ENCODE assay signal across 19 cellular contexts in the genomic region with DNA sequence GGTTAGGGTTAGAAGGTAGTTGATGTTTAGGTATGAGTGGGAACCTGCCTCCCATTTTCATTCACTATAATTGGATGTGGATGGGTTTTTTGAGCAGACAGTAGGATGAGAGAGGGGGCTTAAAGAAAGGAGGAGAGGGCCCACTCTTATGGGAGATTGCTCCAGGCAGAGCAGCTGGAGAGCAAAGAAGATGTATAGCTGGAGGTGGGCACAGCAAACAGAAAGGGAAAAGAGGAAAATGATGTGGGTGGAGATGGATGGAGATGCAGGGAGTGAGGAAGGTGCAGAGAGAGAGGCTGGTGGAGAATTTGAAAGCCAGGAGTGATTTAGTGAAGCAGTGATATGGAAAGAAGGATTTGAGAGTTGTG. TPM values are rescaled to one million over a fixed set of nuclear protein-coding genes. Genes with fewer than 3 reads are reported as not detected.
DNase-seq lines count a peak whose midpoint lies in the region; ATAC-seq and TF ChIP-seq lines count a peak whose summit lies in the region.
"Had no signal": no experiment of that assay in that cellular context is flagged by ENCODE, and none has a peak within 500 bp of the region (broad histone marks: within the 10 kb centered on the region; RNA-seq: fewer than 3 reads in every experiment).

No MANE protein-coding gene starts in this region.

- no peak overlapping the region for H2AFZ ChIP-seq in fibroblast of lung (ENCODE audit: low read length)

- H3K27ac ChIP-seq in fibroblast of lung (ENCODE audit: insufficient read depth, low read length) = no peak overlapping the region
- H3K27ac ChIP-seq: A549 had no signal

- H3K27ac Mint-ChIP-seq in activated naive CD8-positive, alpha-beta T cell treated with anti-CD3 and anti-CD28 coated beads, Interleukin-2, amount 50 U/mL, for 24 hours = peak overlapping the region; percentile 1
- no peak overlapping the region for H3K27ac Mint-ChIP-seq in activated naive CD8-positive, alpha-beta T cell treated with anti-CD3 and anti-CD28 coated beads for 36 hours
- H3K27ac Mint-ChIP-seq in activated T-helper 2 cell treated with anti-CD3 and anti-CD28 coated beads, Interferon-gamma antibody, Interleukin-2, Interleukin-4, amounts not matched to agents 10 μg/mL and 5 μg/mL and 100 μg/mL, durations not matched to agents 14 hours and 24 hours and 36 hours = peak overlapping the region; percentile 44
- no peak overlapping the region for H3K27ac Mint-ChIP-seq in T-cell

- H3K4me3 ChIP-seq in fibroblast of lung (replicated peaks in 1 of 4; ENCODE audit: control extremely low read depth in 1 of 4, insufficient read depth in 1 of 4, low read depth in 3 of 4, low read length in 4 of 4) = no peak overlapping the region
- H3K4me3 ChIP-seq: A549 had no signal

- CTCF ChIA-PET in T-cell (lab: Charles Lee) = no interaction called here

- no peak overlapping the region for H3K4me3 Mint-ChIP-seq in activated naive CD8-positive, alpha-beta T cell treated with anti-CD3 and anti-CD28 coated beads, Interleukin-2, amount 50 U/mL, for 24 hours
- H3K4me3 Mint-ChIP-seq in activated naive CD8-positive, alpha-beta T cell treated with anti-CD3 and anti-CD28 coated beads for 36 hours = no peak overlapping the region
- H3K4me3 Mint-ChIP-seq in activated T-helper 2 cell treated with anti-CD3 and anti-CD28 coated beads, Interferon-gamma antibody, Interleukin-2, Interleukin-4, amounts not matched to agents 10 μg/mL and 5 μg/mL and 100 μg/mL, durations not matched to agents 14 hours and 24 hours and 36 hours (ENCODE audit: low read depth) = peak overlapping the region; percentile 0
- H3K4me3 Mint-ChIP-seq in T-cell = no peak overlapping the region

- H3K36me3 ChIP-seq in fibroblast of lung (ENCODE audit: control insufficient read depth, insufficient read depth, low read length) = no peaks in the 10 kb centered on the region

- ATAC-seq in activated naive CD8-positive, alpha-beta T cell treated with anti-CD3 and anti-CD28 coated beads, Interleukin-2, amount 50 U/mL, for 24 hours = no peak
- ATAC-seq in T-cell (replicated peaks in 1 of 4) (no peak), HG02840 (IDR thresholded peaks at IDR 0.05; ENCODE audit: low FRiP score, unreplicated experiment) (no peak)
- ATAC-seq: Panc1, Right ventricle myocardium inferior had no signal

- peaks cover 18% of the 10 kb centered on the region for H3K4me1 Mint-ChIP-seq in activated naive CD8-positive, alpha-beta T cell treated with anti-CD3 and anti-CD28 coated beads, Interleukin-2, amount 50 U/mL, for 24 hours
- peaks cover 10% of the 10 kb centered on the region for H3K4me1 Mint-ChIP-seq in activated naive CD8-positive, alpha-beta T cell treated with anti-CD3 and anti-CD28 coated beads for 36 hours
- peaks cover 21% of the 10 kb centered on the region for H3K4me1 Mint-ChIP-seq in activated T-helper 2 cell treated with anti-CD3 and anti-CD28 coated beads, Interferon-gamma antibody, Interleukin-2, Interleukin-4, amounts not matched to agents 10 μg/mL and 5 μg/mL and 100 μg/mL, durations not matched to agents 14 hours and 24 hours and 36 hours (ENCODE audit: low read depth)
- H3K4me1 Mint-ChIP-seq in T-cell = no peaks in the 10 kb centered on the region

- no peaks in the 10 kb centered on the region for H3K9me3 Mint-ChIP-seq in activated naive CD8-positive, alpha-beta T cell treated with anti-CD3 and anti-CD28 coated beads, Interleukin-2, amount 50 U/mL, for 24 hours
- no peaks in the 10 kb centered on the region for H3K9me3 Mint-ChIP-seq in activated naive CD8-positive, alpha-beta T cell treated with anti-CD3 and anti-CD28 coated beads for 36 hours
- H3K9me3 Mint-ChIP-seq in activated T-helper 2 cell treated with anti-CD3 and anti-CD28 coated beads, Interferon-gamma antibody, Interleukin-2, Interleukin-4, amounts not matched to agents 10 μg/mL and 5 μg/mL and 100 μg/mL, durations not matched to agents 14 hours and 24 hours and 36 hours = no peaks in the 10 kb centered on the region
- H3K9me3 Mint-ChIP-seq in T-cell = no peaks in the 10 kb centered on the region

- peaks cover 7% of the 10 kb centered on the region for H3K4me1 ChIP-seq in fibroblast of lung (ENCODE audit: control insufficient read depth, extremely low read depth, insufficient read depth, low read length)
- H3K4me1 ChIP-seq: A549 had no signal

- intact Hi-C loops in activated T-helper 2 cell treated with anti-CD3 and anti-CD28 coated beads, Interferon-gamma antibody, Interleukin-2, Interleukin-4, amounts not matched to agents 10 μg/mL and 5 μg/mL and 100 μg/mL, durations not matched to agents 14 hours and 24 hours and 36 hours (cut with micrococcal nuclease) = loop anchor here (1.0 to 10.0 kb wide), 3 partner anchors 60 to 274 kb away; partner anchors contain the start of gene IFRD1

- no peak for TF ChIP-seq CTCF in fibroblast of lung (conservative IDR thresholded peaks at IDR 0.05 in 1 of 2, IDR thresholded peaks at IDR 0.05 in 1 of 2; ENCODE audit: low read depth in 1 of 2, low read length in 2 of 2)

- no peaks in the 10 kb centered on the region for H3K9me3 ChIP-seq in fibroblast of lung (ENCODE audit: control insufficient read depth, insufficient read depth, low read depth, low read length)
- H3K9me3 ChIP-seq: A549 had no signal

- no peaks in the 10 kb centered on the region for H4K20me1 ChIP-seq in fibroblast of lung (ENCODE audit: control insufficient read depth, extremely low read depth, insufficient read depth, low read length)

- H3K4me2 ChIP-seq in fibroblast of lung (ENCODE audit: extremely low read depth, insufficient read depth, low read length) = peak overlapping the region; percentile 76
- H3K4me2 ChIP-seq: A549 had no signal

- no peak for DNase-seq in activated naive CD8-positive, alpha-beta T cell treated with anti-CD3 and anti-CD28 coated beads, Interleukin-2, amount 50 U/mL, for 24 hours
- no peak for DNase-seq in activated naive CD8-positive, alpha-beta T cell treated with anti-CD3 and anti-CD28 coated beads for 36 hours
- no peak for DNase-seq in activated T-helper 2 cell treated with anti-CD3 and anti-CD28 coated beads, Interferon-gamma antibody, Interleukin-2, Interleukin-4, amounts not matched to agents 10 μg/mL and 5 μg/mL and 100 μg/mL, durations not matched to agents 14 hours and 24 hours and 36 hours (ENCODE audit: low spot score)
- DNase-seq in fibroblast of lung (ENCODE audit: low read depth in 2 of 2) = no peak
- DNase-seq in GM19238 (ENCODE audit: insufficient read length, low spot score) = no peak
- DNase-seq in T-cell = no peak
- DNase-seq in activated CD4-positive, alpha-beta T cell treated with anti-CD3 and anti-CD28 coated beads for 48 hours = no peak
- DNase-seq: COR-L47, GF-D8, MM.1S, NCI-H1092 treated with DMSO at 0.1 percent for 48 hours, NCI-H2081 treated with DMSO at 0.1 percent for 48 hours, NCI-H510A, NCI-H774 had no signal

- peaks cover 9% of the 10 kb centered on the region for H3K27me3 Mint-ChIP-seq in activated naive CD8-positive, alpha-beta T cell treated with anti-CD3 and anti-CD28 coated beads, Interleukin-2, amount 50 U/mL, for 24 hours
- H3K27me3 Mint-ChIP-seq in activated naive CD8-positive, alpha-beta T cell treated with anti-CD3 and anti-CD28 coated beads for 36 hours = peaks cover 3% of the 10 kb centered on the region
- H3K27me3 Mint-ChIP-seq in activated T-helper 2 cell treated with anti-CD3 and anti-CD28 coated beads, Interferon-gamma antibody, Interleukin-2, Interleukin-4, amounts not matched to agents 10 μg/mL and 5 μg/mL and 100 μg/mL, durations not matched to agents 14 hours and 24 hours and 36 hours (ENCODE audit: low read depth) = peaks cover 1% of the 10 kb centered on the region
- H3K27me3 Mint-ChIP-seq in T-cell = peaks cover 11 to 13% of the 10 kb centered on the region in 2 donors

- H3K36me3 Mint-ChIP-seq in activated naive CD8-positive, alpha-beta T cell treated with anti-CD3 and anti-CD28 coated beads, Interleukin-2, amount 50 U/mL, for 24 hours (ENCODE audit: low read depth) = no peaks in the 10 kb centered on the region
- no peaks in the 10 kb centered on the region for H3K36me3 Mint-ChIP-seq in activated naive CD8-positive, alpha-beta T cell treated with anti-CD3 and anti-CD28 coated beads for 36 hours
- H3K36me3 Mint-ChIP-seq in activated T-helper 2 cell treated with anti-CD3 and anti-CD28 coated beads, Interferon-gamma antibody, Interleukin-2, Interleukin-4, amounts not matched to agents 10 μg/mL and 5 μg/mL and 100 μg/mL, durations not matched to agents 14 hours and 24 hours and 36 hours (ENCODE audit: low read depth) = no peaks in the 10 kb centered on the region
- H3K36me3 Mint-ChIP-seq in T-cell = no peaks in the 10 kb centered on the region

- no peak overlapping the region for H3K9ac ChIP-seq in fibroblast of lung (ENCODE audit: insufficient read depth, low read length)

- H3K79me2 ChIP-seq in fibroblast of lung (ENCODE audit: control insufficient read depth, insufficient read depth, low read length) = no peaks in the 10 kb centered on the region

- peaks cover 2% of the 10 kb centered on the region for H3K27me3 ChIP-seq in fibroblast of lung (ENCODE audit: control insufficient read depth, insufficient read depth, low read length)

- POLR2A ChIA-PET in T-cell (lab: Charles Lee) = no interaction called here

RNA-seq across cellular contexts. Expression of gene LSMEM1, which starts 29.9 kb away (rescaled TPM):
- under 1 TPM; 0.62 to 0.88 TPM for total RNA-seq in activated naive CD8-positive, alpha-beta T cell treated with anti-CD3 and anti-CD28 coated beads for 36 hours
- 1.3 and 2.4 TPM in 2 replicates for total RNA-seq in activated T-helper 2 cell treated with anti-CD3 and anti-CD28 coated beads, Interferon-gamma antibody, Interleukin-2, Interleukin-4, amounts not matched to agents 10 μg/mL and 5 μg/mL and 100 μg/mL, durations not matched to agents 14 hours and 24 hours and 36 hours
- total RNA-seq in fibroblast of lung = 0.26 and 0.50 TPM in 2 replicates
- 0.22 and 0.29 TPM in 2 replicates for polyA plus RNA-seq in fibroblast of lung
- polyA plus RNA-seq in fibroblast of lung (2012) = 0.22 and 0.30 TPM in 2 replicates
- not detected in 2 replicates for polyA minus RNA-seq in fibroblast of lung (ENCODE audit: low replicate concordance)
- total RNA-seq in T-cell = 1 to 10 TPM; 1.4 to 2.9 (median 1.6) TPM
- total RNA-seq: HT-29 had no signal

Comparison
In these comparisons a context has a peak if more than half of its experiments do, and no peak if none do; other contexts are left out.
1. H3K27ac Mint-ChIP-seq: peak in activated naive CD8-positive, alpha-beta T cell treated with anti-CD3 and anti-CD28 coated beads, Interleukin-2, amount 50 U/mL, for 24 hours (single experiment) and activated T-helper 2 cell treated with anti-CD3 and anti-CD28 coated beads, Interferon-gamma antibody, Interleukin-2, Interleukin-4, amounts not matched to agents 10 μg/mL and 5 μg/mL and 100 μg/mL, durations not matched to agents 14 hours and 24 hours and 36 hours (single experiment); none in activated naive CD8-positive, alpha-beta T cell treated with anti-CD3 and anti-CD28 coated beads for 36 hours (single experiment) and T-cell (0 of 2).